In the genomic region with DNA sequence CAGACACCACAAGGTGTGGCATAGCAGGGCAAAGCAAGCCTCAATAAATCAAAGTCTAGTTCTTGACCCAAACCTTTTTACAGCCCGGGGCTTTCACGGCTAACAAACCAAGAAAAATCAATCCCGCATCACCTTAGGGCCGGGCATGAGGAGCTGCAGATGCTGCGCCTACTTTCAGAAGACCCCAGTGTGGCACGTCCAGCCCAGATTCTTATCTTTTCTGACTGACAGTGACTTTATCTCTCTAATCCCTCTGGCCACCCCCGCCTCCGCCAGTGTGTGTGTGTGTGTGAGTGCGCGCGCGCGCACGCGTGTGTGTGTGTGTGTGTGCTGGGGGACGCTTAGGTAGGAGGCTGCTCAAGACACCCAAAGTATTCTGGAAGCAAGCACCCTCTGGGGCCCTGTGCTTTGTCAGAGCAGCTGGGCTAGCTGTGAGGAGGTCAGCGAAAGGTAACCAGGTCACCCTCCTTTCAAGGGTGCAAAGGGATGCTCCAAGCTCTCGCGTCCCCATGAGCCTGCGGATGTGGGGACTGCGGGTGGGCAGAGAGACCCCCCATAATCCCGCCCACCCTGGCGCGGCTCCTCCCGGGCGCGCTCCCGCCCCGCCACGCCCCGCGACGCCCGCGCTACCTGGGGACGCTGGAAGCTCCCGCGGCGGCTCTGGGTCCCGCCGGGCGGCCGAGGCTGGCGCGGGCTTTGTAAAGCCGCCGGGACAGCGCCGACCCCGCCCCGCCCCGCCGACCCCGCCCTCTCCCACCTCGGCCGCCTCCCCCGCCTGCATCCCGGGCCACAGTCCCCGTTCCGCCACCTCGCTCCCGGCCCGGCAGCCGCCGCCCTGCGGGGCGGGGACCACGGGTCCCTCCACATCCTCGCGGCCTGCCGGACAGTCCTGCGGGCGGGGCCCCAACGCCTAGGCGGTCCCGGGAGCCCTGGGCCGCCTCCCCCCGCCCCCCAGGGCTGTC, we compare ENCODE assay signal across 8 cellular contexts. TPM values are rescaled to one million over a fixed set of nuclear protein-coding genes. Genes with fewer than 3 reads are reported as not detected.
A peak's percentile ranks its signal among the peaks of the same experiment; 100 is the strongest.
DNase-seq lines count a peak whose midpoint lies in the region; ATAC-seq and TF ChIP-seq lines count a peak whose summit lies in the region.

No MANE protein-coding gene starts in this region.

- H3K4me3 Mint-ChIP-seq in stimulated activated naive CD8-positive, alpha-beta T cell treated with anti-CD3 and anti-CD28 coated beads, Interleukin-15, Interleukin-2, amounts not matched to agents 100 ng/mL and 50 ng/mL, for 24 hours: peak overlapping the region; percentile 51
- peak overlapping the region; percentile 38 for H3K4me3 Mint-ChIP-seq in activated CD8-positive, alpha-beta T cell treated with anti-CD3 and anti-CD28 coated beads, Interleukin-2, amount 10 ng/mL, durations not matched to agents 7 days and 5 days
- H3K4me3 Mint-ChIP-seq in CD14-positive monocyte: peak overlapping the region in 1 of 2 donors; percentile 68

- peaks cover 4% of the 10 kb centered on the region for H3K4me1 ChIP-seq in ovary (ENCODE audit: insufficient read depth)

- H3K4me1 Mint-ChIP-seq in stimulated activated naive CD8-positive, alpha-beta T cell treated with anti-CD3 and anti-CD28 coated beads, Interleukin-15, Interleukin-2, amounts not matched to agents 100 ng/mL and 50 ng/mL, for 24 hours (ENCODE audit: low read depth): no peaks in the 10 kb centered on the region
- H3K4me1 Mint-ChIP-seq in activated CD8-positive, alpha-beta T cell treated with anti-CD3 and anti-CD28 coated beads, Interleukin-2, amount 10 ng/mL, durations not matched to agents 7 days and 5 days (ENCODE audit: low read depth): peaks cover 4% of the 10 kb centered on the region
- peaks cover 4% of the 10 kb centered on the region for H3K4me1 Mint-ChIP-seq in CD14-positive monocyte

- H3K27me3 Mint-ChIP-seq in stimulated activated naive CD8-positive, alpha-beta T cell treated with anti-CD3 and anti-CD28 coated beads, Interleukin-15, Interleukin-2, amounts not matched to agents 100 ng/mL and 50 ng/mL, for 24 hours: peaks cover 58% of the 10 kb centered on the region
- H3K27me3 Mint-ChIP-seq in activated CD8-positive, alpha-beta T cell treated with anti-CD3 and anti-CD28 coated beads, Interleukin-2, amount 10 ng/mL, durations not matched to agents 7 days and 5 days (ENCODE audit: low read depth): peaks cover 36% of the 10 kb centered on the region
- peaks cover 32 to 34% (median 33%) of the 10 kb centered on the region in 3 donors for H3K27me3 Mint-ChIP-seq in CD14-positive monocyte (ENCODE audit: low read depth in 3 of 3)

- intact Hi-C loops in Right ventricle myocardium superior (cut with DNase I) (no loop called here), ovary (cut with DNase I) (no loop called here), CD14-positive monocyte (cut with micrococcal nuclease) (no loop called here)

- H3K27ac Mint-ChIP-seq in stimulated activated naive CD8-positive, alpha-beta T cell treated with anti-CD3 and anti-CD28 coated beads, Interleukin-15, Interleukin-2, amounts not matched to agents 100 ng/mL and 50 ng/mL, for 24 hours: no peak overlapping the region
- no peak overlapping the region for H3K27ac Mint-ChIP-seq in activated CD8-positive, alpha-beta T cell treated with anti-CD3 and anti-CD28 coated beads, Interleukin-2, amount 10 ng/mL, durations not matched to agents 7 days and 5 days
- peak overlapping the region in 1 of 7 donors; percentile 55 for H3K27ac Mint-ChIP-seq in CD14-positive monocyte

- no peak for TF ChIP-seq POLR2A in ovary (IDR thresholded peaks at IDR 0.05)

- TF ChIP-seq CTCF in ovary (IDR thresholded peaks at IDR 0.05): no peak
- TF ChIP-seq CTCF in CD14-positive monocyte (IDR thresholded peaks at IDR 0.05): no peak

- peak overlapping the region; percentile 33 for H3K4me3 ChIP-seq in ovary

- H3K36me3 Mint-ChIP-seq in stimulated activated naive CD8-positive, alpha-beta T cell treated with anti-CD3 and anti-CD28 coated beads, Interleukin-15, Interleukin-2, amounts not matched to agents 100 ng/mL and 50 ng/mL, for 24 hours (ENCODE audit: low read depth): no peaks in the 10 kb centered on the region
- H3K36me3 Mint-ChIP-seq in activated CD8-positive, alpha-beta T cell treated with anti-CD3 and anti-CD28 coated beads, Interleukin-2, amount 10 ng/mL, durations not matched to agents 7 days and 5 days (ENCODE audit: low read depth): peaks cover 1% of the 10 kb centered on the region
- no peaks in the 10 kb centered on the region for H3K36me3 Mint-ChIP-seq in CD14-positive monocyte

- no peak for DNase-seq in stimulated activated naive CD8-positive, alpha-beta T cell treated with anti-CD3 and anti-CD28 coated beads, Interleukin-15, Interleukin-2, amounts not matched to agents 100 U/mL and 50 U/mL, for 24 hours
- DNase-seq in activated CD8-positive, alpha-beta T cell treated with anti-CD3 and anti-CD28 coated beads, Interleukin-2, amount 10 ng/mL, durations not matched to agents 7 days and 5 days: peak; percentile 21
- DNase-seq in Right ventricle myocardium superior: peak; percentile 28
- peak in 1 of 5 donors; percentile 16 for DNase-seq in ovary
- no peak for DNase-seq in CD14-positive monocyte (ENCODE audit: low spot score)
- no peak for DNase-seq in T-helper 9 cell

- no peak for TF ChIP-seq EP300 in ovary (IDR thresholded peaks at IDR 0.05)

- H3K27me3 ChIP-seq in ovary: no peaks in the 10 kb centered on the region

- no peaks in the 10 kb centered on the region for H3K9me3 Mint-ChIP-seq in stimulated activated naive CD8-positive, alpha-beta T cell treated with anti-CD3 and anti-CD28 coated beads, Interleukin-15, Interleukin-2, amounts not matched to agents 100 ng/mL and 50 ng/mL, for 24 hours
- H3K9me3 Mint-ChIP-seq in activated CD8-positive, alpha-beta T cell treated with anti-CD3 and anti-CD28 coated beads, Interleukin-2, amount 10 ng/mL, durations not matched to agents 7 days and 5 days (ENCODE audit: insufficient read depth): no peaks in the 10 kb centered on the region
- peaks cover 0 to 16% (median 4%) of the 10 kb centered on the region in 7 donors for H3K9me3 Mint-ChIP-seq in CD14-positive monocyte

- CTCF ChIA-PET in activated CD8-positive, alpha-beta T cell treated with anti-CD3 and anti-CD28 coated beads, Interleukin-2, amount 10 ng/mL, durations not matched to agents 7 days and 5 days (lab: Charles Lee): no interaction called here

- no peaks in the 10 kb centered on the region for H3K36me3 ChIP-seq in ovary

- 5 to 24% (median 16%) methylated on average over 21 to 78 of the region's 78 CpGs for WGBS in ovary, 3 donors

- POLR2A ChIA-PET in activated CD8-positive, alpha-beta T cell treated with anti-CD3 and anti-CD28 coated beads, Interleukin-2, amount 10 ng/mL, durations not matched to agents 7 days and 5 days (lab: Charles Lee): no interaction called here

- H3K27ac ChIP-seq in ovary: no peak overlapping the region

- H3K9me3 ChIP-seq in ovary: no peaks in the 10 kb centered on the region

- no peak for ATAC-seq in stimulated activated naive CD8-positive, alpha-beta T cell treated with anti-CD3 and anti-CD28 coated beads, Interleukin-15, Interleukin-2, amounts not matched to agents 100 U/mL and 50 U/mL, for 24 hours
- ATAC-seq in activated CD8-positive, alpha-beta T cell treated with anti-CD3 and anti-CD28 coated beads, Interleukin-2, amount 10 ng/mL, durations not matched to agents 7 days and 5 days: peak; percentile 64
- ATAC-seq in Right ventricle myocardium superior (ENCODE audit: poor library complexity) (no peak), GM21526 (IDR thresholded peaks at IDR 0.05; ENCODE audit: low FRiP score, unreplicated experiment) (no peak)

RNA-seq across cellular contexts. Expression of gene RHOBTB1, which starts 57.1 kb away (rescaled TPM):
- total RNA-seq in activated CD8-positive, alpha-beta T cell treated with anti-CD3 and anti-CD28 coated beads, Interleukin-2, amount 10 ng/mL, durations not matched to agents 7 days and 5 days: under 1 TPM in 1 of 2 experiments, not detected in 1; 0.05 TPM
- total RNA-seq in Right ventricle myocardium superior (13.0 TPM), ovary (10 to 100 TPM in 4 of 7 donors, 1 to 10 TPM in 3; 5.6 to 23.9 (median 13.0) TPM)
- polyA plus RNA-seq in ovary (10 to 100 TPM; 12.0 to 22.3 TPM), CD14-positive monocyte (under 1 TPM; 0.41 to 0.62 TPM)

Comparison
In these comparisons a context has a peak if more than half of its experiments do, and no peak if none do; other contexts are left out.
1. DNase-seq: peak in activated CD8-positive, alpha-beta T cell treated with anti-CD3 and anti-CD28 coated beads, Interleukin-2, amount 10 ng/mL, durations not matched to agents 7 days and 5 days (single experiment) and Right ventricle myocardium superior (single experiment); none in stimulated activated naive CD8-positive, alpha-beta T cell treated with anti-CD3 and anti-CD28 coated beads, Interleukin-15, Interleukin-2, amounts not matched to agents 100 U/mL and 50 U/mL, for 24 hours (single experiment), CD14-positive monocyte (single experiment) and T-helper 9 cell (single experiment).
2. RNA of gene RHOBTB1, which starts 57.1 kb away (total RNA-seq): 13.0 TPM in Right ventricle myocardium superior (single experiment) and 5.6 to 23.9 TPM in ovary; 0.05 TPM in activated CD8-positive, alpha-beta T cell treated with anti-CD3 and anti-CD28 coated beads, Interleukin-2, amount 10 ng/mL, durations not matched to agents 7 days and 5 days; every median in the first group is over 4 times any median in the second.